In genomic region chr1:217539510-217539909, GRCh38 we compare ENCODE assay signal across 10 cellular contexts.
"Had no signal": no experiment of that assay in that cellular context is flagged by ENCODE, and none has a peak within 500 bp of the region (broad histone marks: within the 10 kb centered on the region; RNA-seq: fewer than 3 reads in every experiment).

No MANE protein-coding gene starts in this region.

- ATAC-seq: activated T-cell treated with anti-CD3 and anti-CD28 coated beads, Interleukin-2, amount 50 U/mL, for 72 hours; lower lobe of right lung; natural killer cell treated with Interleukin-12 subunit alpha and Interleukin-12 subunit beta and Interleukin-15 and Interleukin-18, amount 100 ng/mL, for 72 hours had no signal

- DNase-seq: activated CD4-positive, CD25-positive, alpha-beta regulatory T cell treated with anti-CD3 and anti-CD28 coated beads, Interleukin-2, amount 50 U/mL, for 72 hours; activated effector memory CD4-positive, alpha-beta T cell treated with anti-CD3 and anti-CD28 coated beads, Interleukin-2, amount 50 U/mL, for 16 hours; activated T-cell treated with anti-CD3 and anti-CD28 coated beads, Interleukin-2, amount 50 U/mL, for 72 hours; hypothalamus; islet precursor cell; lower lobe of right lung; posterior cingulate gyrus; retina; stimulated activated naive CD4-positive, alpha-beta T cell had no signal
